Comparison of ENCODE assay signal across 8 cellular contexts in the genomic region with DNA sequence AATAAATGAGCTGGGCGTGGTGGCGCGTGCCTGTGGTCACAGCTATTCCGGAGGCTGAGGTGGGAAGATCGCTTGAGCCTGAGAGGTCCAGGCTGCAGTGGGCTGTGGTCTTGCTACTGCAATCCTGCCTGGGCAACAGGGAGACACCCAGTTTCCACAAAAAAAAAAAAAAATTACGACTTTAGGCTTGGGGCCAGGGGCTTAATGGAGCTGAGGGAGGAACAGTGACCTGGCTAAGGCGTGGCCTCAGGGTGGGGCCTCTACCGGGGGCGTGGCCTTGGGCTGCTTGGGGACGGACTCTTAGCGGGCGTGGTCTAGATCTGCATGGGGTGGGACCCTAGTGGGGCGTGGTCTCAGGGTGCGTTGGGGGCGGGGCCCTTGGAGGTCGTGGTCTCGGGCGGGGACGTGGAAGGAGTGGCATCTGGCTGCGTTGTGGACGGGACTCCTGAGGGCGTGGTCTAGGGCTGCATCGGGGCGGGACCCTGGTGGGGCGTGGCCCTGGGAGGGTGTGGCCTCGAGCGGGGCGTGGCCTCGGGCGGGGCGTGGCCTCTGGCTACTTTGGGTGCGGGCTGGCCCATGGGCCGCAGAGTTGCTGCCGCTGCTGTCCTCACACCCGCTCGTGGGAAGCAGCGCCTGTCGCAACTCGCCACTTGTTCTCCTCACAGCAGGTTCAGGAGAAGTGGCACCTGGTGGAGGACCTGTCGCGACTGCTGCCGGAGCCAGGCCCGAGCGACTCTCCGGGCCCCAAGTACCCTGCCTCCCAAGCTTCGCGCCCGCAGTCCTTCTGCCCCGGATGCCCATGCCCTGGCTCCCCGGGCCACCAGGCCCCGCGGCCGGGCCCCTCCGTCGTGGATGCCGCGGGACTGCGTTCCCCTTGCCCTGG. TPM values are rescaled to one million over a fixed set of nuclear protein-coding genes. Genes with fewer than 3 reads are reported as not detected.
DNase-seq lines count a peak whose midpoint lies in the region; ATAC-seq and TF ChIP-seq lines count a peak whose summit lies in the region.

No MANE protein-coding gene starts in this region.

- intact Hi-C loops in head of caudate nucleus (cut with DNase I) (no loop called here), sigmoid colon (cut with DNase I) (no loop called here)

- peak; percentile 6 for DNase-seq in GM04503 (ENCODE audit: low read depth)
- DNase-seq in H7: peak; percentile 99
- peak; percentile 99 for DNase-seq in Kasumi-1 (lab: John Stamatoyannopoulos, UW)
- peak; percentile 96 to 98 for DNase-seq in SHP77 (lab: John Stamatoyannopoulos, UW)
- peak in 33 of 42 donors; percentile 33 to 75 (median 52) for DNase-seq in head of caudate nucleus
- peak; percentile 90 for DNase-seq in sigmoid colon
- DNase-seq in epidermal melanocyte (ENCODE audit: insufficient read length, low spot score): no peak

- peaks cover 61% of the 10 kb centered on the region for H3K36me3 Mint-ChIP-seq in activated T-helper 17 cell treated with anti-CD3 and anti-CD28 coated beads, Interleukin-2, amount 50 U/mL, for 72 hours (ENCODE audit: low read depth)

- H3K4me1 Mint-ChIP-seq in activated T-helper 17 cell treated with anti-CD3 and anti-CD28 coated beads, Interleukin-2, amount 50 U/mL, for 72 hours: peaks cover 21% of the 10 kb centered on the region

- peak; percentile 90 for ATAC-seq in activated T-helper 17 cell treated with anti-CD3 and anti-CD28 coated beads, Interleukin-2, amount 50 U/mL, for 72 hours (replicated peaks)

- H3K4me1 ChIP-seq in sigmoid colon: peaks cover 0 to 33% (median 29%) of the 10 kb centered on the region in 4 donors

- no peaks in the 10 kb centered on the region for H3K9me3 Mint-ChIP-seq in activated T-helper 17 cell treated with anti-CD3 and anti-CD28 coated beads, Interleukin-2, amount 50 U/mL, for 72 hours

- H3K27ac Mint-ChIP-seq in activated T-helper 17 cell treated with anti-CD3 and anti-CD28 coated beads, Interleukin-2, amount 50 U/mL, for 72 hours: peak overlapping the region; percentile 73

- H3K27ac ChIP-seq in sigmoid colon: peak overlapping the region in 2 of 4 donors; percentile 28 to 32

- TF ChIP-seq CTCF in sigmoid colon (IDR thresholded peaks at IDR 0.05): no peak

- H3K9me3 ChIP-seq in sigmoid colon: no peaks in the 10 kb centered on the region

- H3K27me3 ChIP-seq in H7 (ENCODE audit: control insufficient read depth, insufficient read depth, low read length) (peaks cover 2% of the 10 kb centered on the region; the same call in 1 of the 2 replicates), sigmoid colon (peaks cover 0 to 25% (median 12%) of the 10 kb centered on the region in 3 donors)

- no peaks in the 10 kb centered on the region for H3K36me3 ChIP-seq in H7 (replicated peaks; ENCODE audit: control insufficient read depth, insufficient read depth, low read length)
- H3K36me3 ChIP-seq in sigmoid colon: no peaks in the 10 kb centered on the region

- peak overlapping the region; percentile 63 for H3K4me3 Mint-ChIP-seq in activated T-helper 17 cell treated with anti-CD3 and anti-CD28 coated beads, Interleukin-2, amount 50 U/mL, for 72 hours

- H3K4me3 ChIP-seq in H7 (ENCODE audit: insufficient read depth, low read depth, low read length): peak overlapping the region; percentile 31
- H3K4me3 ChIP-seq in sigmoid colon: peak overlapping the region in 1 of 4 donors; percentile 11

- TF ChIP-seq POLR2A in sigmoid colon (IDR thresholded peaks at IDR 0.05): no peak

- 19 to 33% methylated on average over 58 of the region's 58 CpGs for WGBS in sigmoid colon, 2 donors

- TF ChIP-seq EP300 in sigmoid colon (IDR thresholded peaks at IDR 0.05): no peak

- H3K27me3 Mint-ChIP-seq in activated T-helper 17 cell treated with anti-CD3 and anti-CD28 coated beads, Interleukin-2, amount 50 U/mL, for 72 hours: no peaks in the 10 kb centered on the region

RNA-seq across cellular contexts. Expression of a gene that starts 5.8 kb away (rescaled TPM):
- not detected in 2 replicates for total RNA-seq in H7 (2014; rRNA removed; shearing (Covaris generic))
- total RNA-seq in activated T-helper 17 cell treated with anti-CD3 and anti-CD28 coated beads, Interleukin-2, amount 50 U/mL, for 72 hours: under 1 TPM; 0.67 to 0.82 TPM
- total RNA-seq in sigmoid colon: not detected
- polyA plus RNA-seq in sigmoid colon: under 1 TPM in 1 of 3 donors, not detected in 2; 0.73 TPM

RNA-seq across cellular contexts. Expression of a gene that starts 9.8 kb away (rescaled TPM):
- 0.67 and 3.3 TPM in 2 replicates for total RNA-seq in H7 (2014; rRNA removed; shearing (Covaris generic))
- total RNA-seq in activated T-helper 17 cell treated with anti-CD3 and anti-CD28 coated beads, Interleukin-2, amount 50 U/mL, for 72 hours: 100 to 1,000 TPM; 126 to 250 TPM
- total RNA-seq in sigmoid colon: 10 to 100 TPM in 1 of 4 donors, 1 to 10 TPM in 3; 2.8 to 13.2 (median 3.9) TPM
- polyA plus RNA-seq in sigmoid colon: 10 to 100 TPM in 1 of 3 donors, 1 to 10 TPM in 2; 1.8 to 51.7 (median 2.1) TPM

RNA-seq across cellular contexts. Expression of a gene that starts 11.9 kb away (rescaled TPM):
- 77.1 and 82.2 TPM in 2 replicates for total RNA-seq in H7 (2014; rRNA removed; shearing (Covaris generic))
- total RNA-seq in activated T-helper 17 cell treated with anti-CD3 and anti-CD28 coated beads, Interleukin-2, amount 50 U/mL, for 72 hours: 100 to 1,000 TPM; 165 to 351 TPM
- 10 to 100 TPM in 2 of 4 donors, 1 to 10 TPM in 2; 5.3 to 13.9 (median 8.9) TPM for total RNA-seq in sigmoid colon
- polyA plus RNA-seq in sigmoid colon: 100 to 1,000 TPM in 1 of 3 donors, 10 to 100 TPM in 1, 1 to 10 TPM in 1; 9.0 to 145 (median 10.8) TPM

RNA-seq across cellular contexts. Expression of a gene that starts 28.0 kb away (rescaled TPM):
- 24.4 and 24.5 TPM in 2 replicates for total RNA-seq in H7 (2014; rRNA removed; shearing (Covaris generic))
- 100 to 1,000 TPM in 1 of 2 donors, 10 to 100 TPM in 1; 90.4 to 118 TPM for total RNA-seq in activated T-helper 17 cell treated with anti-CD3 and anti-CD28 coated beads, Interleukin-2, amount 50 U/mL, for 72 hours
- total RNA-seq in sigmoid colon: 10 to 100 TPM; 14.7 to 23.5 (median 18.6) TPM
- polyA plus RNA-seq in sigmoid colon: 100 to 1,000 TPM in 1 of 3 donors, 10 to 100 TPM in 2; 37.2 to 280 (median 45.8) TPM

RNA-seq across cellular contexts. Expression of a gene that starts 46.4 kb away (rescaled TPM):
- total RNA-seq in H7 (2014; rRNA removed; shearing (Covaris generic)): 48.4 and 56.5 TPM in 2 replicates
- total RNA-seq in activated T-helper 17 cell treated with anti-CD3 and anti-CD28 coated beads, Interleukin-2, amount 50 U/mL, for 72 hours: 100 to 1,000 TPM; 149 to 181 TPM
- 1 to 10 TPM in 3 of 4 donors, under 1 TPM in 1; 0.83 to 6.9 (median 3.8) TPM for total RNA-seq in sigmoid colon
- 10 to 100 TPM; 10.2 to 74.6 (median 44.2) TPM for polyA plus RNA-seq in sigmoid colon

Comparison
In these comparisons a context has a peak if more than half of its experiments do, and no peak if none do; other contexts are left out.
1. RNA of a gene that starts 9.8 kb away (total RNA-seq): 126 to 250 TPM in activated T-helper 17 cell treated with anti-CD3 and anti-CD28 coated beads, Interleukin-2, amount 50 U/mL, for 72 hours; 2.8 to 13.2 TPM in sigmoid colon and 0.67 to 3.3 TPM in H7; every median in the first group is over 4 times any median in the second.